In the genomic region with DNA sequence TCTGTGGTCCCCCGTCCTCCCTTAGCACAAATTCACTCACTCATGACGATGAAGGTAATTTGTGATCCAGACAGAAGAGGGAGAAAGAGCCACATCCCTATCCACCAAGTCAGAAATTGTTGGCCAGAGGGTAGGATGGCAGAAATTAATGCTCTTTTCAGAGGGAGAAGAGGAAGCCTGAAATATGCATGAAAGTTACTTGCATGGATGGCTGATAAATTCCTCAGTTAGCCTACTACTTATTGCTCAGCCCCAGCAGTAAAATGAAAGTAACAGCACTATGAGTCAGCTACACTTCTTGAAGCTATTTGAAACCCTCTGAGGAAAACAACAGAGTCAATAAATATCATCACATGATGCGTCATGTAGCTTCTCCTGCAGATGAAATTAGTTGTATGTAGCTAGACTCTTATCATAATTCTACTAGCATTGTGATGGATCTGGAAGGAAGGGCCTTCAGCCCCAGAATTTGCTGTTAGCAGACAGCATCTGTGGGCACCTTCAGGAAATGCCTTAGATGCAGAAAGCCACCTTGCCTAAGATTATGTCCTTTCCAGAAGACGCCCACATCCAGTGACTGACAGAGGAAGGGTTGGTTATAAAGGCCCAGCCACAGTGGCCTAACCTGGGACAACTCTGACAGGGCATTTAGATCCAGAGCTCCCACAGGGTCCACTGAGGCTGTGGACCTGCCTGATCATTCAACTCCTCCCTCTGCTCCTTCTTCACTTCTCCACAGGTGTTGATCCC, we compare ENCODE assay signal across 8 cellular contexts.
DNase-seq lines count a peak whose midpoint lies in the region; ATAC-seq and TF ChIP-seq lines count a peak whose summit lies in the region.

No MANE protein-coding gene starts in this region.

- no peak overlapping the region for H3K4me3 ChIP-seq in endodermal cell (ENCODE audit: low read length)
- H3K4me3 ChIP-seq in retinal pigment epithelial cell (ENCODE audit: low read length): no peak overlapping the region

- H3K79me1 ChIP-seq in H9 (ENCODE audit: insufficient read depth, low read depth, low read length, poor library complexity, severe bottlenecking): no peaks in the 10 kb centered on the region

- H2BK15ac ChIP-seq in H9 (ENCODE audit: low read depth, low read length): no peak overlapping the region

- ATAC-seq in GM21367 (IDR thresholded peaks at IDR 0.05; ENCODE audit: unreplicated experiment): peak; percentile 46
- ATAC-seq in stimulated activated memory B cell treated with anti-CD40 and anti-IgM and Interleukin-4, amounts not matched to agents 10 μg/mL and 1 μg/mL and 100 μg/mL, for 72 hours: no peak

- H3K27ac ChIP-seq in endodermal cell (ENCODE audit: low read depth, low read length): no peak overlapping the region
- no peak overlapping the region for H3K27ac ChIP-seq in H9 (ENCODE audit: insufficient read length, low read depth, low read length)

- no peaks in the 10 kb centered on the region for H4K20me1 ChIP-seq in H9 (ENCODE audit: control insufficient read depth, insufficient read depth, insufficient read length)

- H3T11ph ChIP-seq in H9 (ENCODE audit: low read length): no peak overlapping the region

- H3K27ac Mint-ChIP-seq in endodermal cell (no peak overlapping the region), H9 (no peak overlapping the region)
- no peak overlapping the region for H3K27ac Mint-ChIP-seq in stimulated activated memory B cell treated with anti-CD40 and anti-IgM and Interleukin-4, amounts not matched to agents 10 μg/mL and 1 μg/mL and 100 μg/mL, for 72 hours

- H4K91ac ChIP-seq in H9 (ENCODE audit: insufficient read length, low read depth, low read length): no peak overlapping the region

- no peak overlapping the region for H2BK5ac ChIP-seq in H9 (ENCODE audit: insufficient read length, low read length)

- H3K14ac ChIP-seq in H9 (ENCODE audit: insufficient read depth, low read length): no peak overlapping the region

- H3K79me2 ChIP-seq in H9 (ENCODE audit: insufficient read depth, low read length): no peaks in the 10 kb centered on the region

- no peak overlapping the region for H2BK120ac ChIP-seq in H9 (ENCODE audit: low read depth, low read length, poor library complexity, severe bottlenecking)

- no peak overlapping the region for H4K8ac ChIP-seq in H9 (replicated peaks; ENCODE audit: insufficient read length, low read depth, low read length)

- no peak overlapping the region for H3K18ac ChIP-seq in H9 (ENCODE audit: insufficient read length, low read depth, low read length)

- TF ChIP-seq CTCF in endodermal cell (conservative IDR thresholded peaks at IDR 0.05): peak; percentile 11
- peak; percentile 36 for TF ChIP-seq CTCF in retinal pigment epithelial cell (conservative IDR thresholded peaks at IDR 0.05; ENCODE audit: low read depth, low read length)
- TF ChIP-seq CTCF in H9 (conservative IDR thresholded peaks at IDR 0.05): no peak

- no peaks in the 10 kb centered on the region for H3K9me3 Mint-ChIP-seq in endodermal cell
- H3K9me3 Mint-ChIP-seq in stimulated activated memory B cell treated with anti-CD40 and anti-IgM and Interleukin-4, amounts not matched to agents 10 μg/mL and 1 μg/mL and 100 μg/mL, for 72 hours: no peaks in the 10 kb centered on the region
- no peaks in the 10 kb centered on the region for H3K9me3 Mint-ChIP-seq in H9

- no peak overlapping the region for H3K56ac ChIP-seq in H9 (ENCODE audit: insufficient read length, low read depth, low read length)

- WGBS in endodermal cell (ENCODE audit: insufficient coverage in 1 of 2, insufficient read length in 1 of 2), 2 experiments: 77 to 86% methylated on average over 1 to 4 of the region's 4 CpGs
- no CpG with 5 or more reads among the region's 4 CpGs for WGBS in H9 (ENCODE audit: extremely low coverage, insufficient read length, low lambda C conversion rate)

- no peak overlapping the region for H2AK5ac ChIP-seq in H9 (ENCODE audit: insufficient read length, low read length)

- H4K5ac ChIP-seq in H9 (ENCODE audit: insufficient read length, low read depth, low read length): no peak overlapping the region

- H3K4me1 ChIP-seq in endodermal cell (ENCODE audit: control insufficient read depth, insufficient read depth, low read length) (no peaks in the 10 kb centered on the region), H9 (ENCODE audit: insufficient read depth, low read length) (peaks cover 2% of the 10 kb centered on the region; the same call in 1 of the 2 replicates)

- DNase-seq in DMS53 (lab: John Stamatoyannopoulos, UW) (peak; percentile 72), HT1080 (ENCODE audit: low read depth) (peak; percentile 80), endodermal cell (no peak), retinal pigment epithelial cell (ENCODE audit: low read depth) (no peak), H9 (no peak), mesenteric fat pad (ENCODE audit: low spot score) (no peak)

- H3K36me3 Mint-ChIP-seq in endodermal cell (ENCODE audit: low read depth) (no peaks in the 10 kb centered on the region), H9 (ENCODE audit: insufficient read depth in 1 of 3, low read depth in 3 of 3) (no peaks in the 10 kb centered on the region)
- H3K36me3 Mint-ChIP-seq in stimulated activated memory B cell treated with anti-CD40 and anti-IgM and Interleukin-4, amounts not matched to agents 10 μg/mL and 1 μg/mL and 100 μg/mL, for 72 hours: no peaks in the 10 kb centered on the region

- H3K4me1 Mint-ChIP-seq in endodermal cell (no peaks in the 10 kb centered on the region), H9 (peaks cover 7 to 8% of the 10 kb centered on the region in 2 experiments)
- no peaks in the 10 kb centered on the region for H3K4me1 Mint-ChIP-seq in stimulated activated memory B cell treated with anti-CD40 and anti-IgM and Interleukin-4, amounts not matched to agents 10 μg/mL and 1 μg/mL and 100 μg/mL, for 72 hours

- H3K36me3 ChIP-seq in endodermal cell (ENCODE audit: control insufficient read depth, insufficient read depth, low read length): no peaks in the 10 kb centered on the region

- H3K23ac ChIP-seq in H9 (ENCODE audit: insufficient read length, low read depth, low read length): no peak overlapping the region

- no peak overlapping the region for H3K4ac ChIP-seq in H9 (ENCODE audit: low read depth, low read length)

- no peak overlapping the region for H2AFZ ChIP-seq in H9 (ENCODE audit: low read length)

- H3K23me2 ChIP-seq in H9 (ENCODE audit: insufficient read length, low read depth, low read length, poor library complexity, severe bottlenecking): no peaks in the 10 kb centered on the region

- H3K4me2 ChIP-seq in H9 (ENCODE audit: insufficient read depth, insufficient read length, low read length): no peak overlapping the region

- no peaks in the 10 kb centered on the region for H3K9me3 ChIP-seq in endodermal cell (ENCODE audit: control insufficient read depth, low read length)
- no peaks in the 10 kb centered on the region for H3K9me3 ChIP-seq in H9 (ENCODE audit: control insufficient read depth, low read depth, low read length)

- no peak overlapping the region for H2BK20ac ChIP-seq in H9 (ENCODE audit: low read depth, low read length, poor library complexity, severe bottlenecking)

- H2BK12ac ChIP-seq in H9 (ENCODE audit: insufficient read length, low read depth, low read length): no peak overlapping the region

- H3K27me3 Mint-ChIP-seq in endodermal cell (ENCODE audit: insufficient read depth): peaks cover 3% of the 10 kb centered on the region
- no peaks in the 10 kb centered on the region for H3K27me3 Mint-ChIP-seq in stimulated activated memory B cell treated with anti-CD40 and anti-IgM and Interleukin-4, amounts not matched to agents 10 μg/mL and 1 μg/mL and 100 μg/mL, for 72 hours
- H3K27me3 Mint-ChIP-seq in H9 (ENCODE audit: low read depth): no peaks in the 10 kb centered on the region

- no peak overlapping the region for H3K9ac ChIP-seq in endodermal cell (ENCODE audit: extremely low read depth, low read length, poor library complexity, severe bottlenecking)
- H3K9ac ChIP-seq in H9 (ENCODE audit: extremely low read depth, insufficient read length, low read length): no peak overlapping the region

- H3K27me3 ChIP-seq in endodermal cell (ENCODE audit: control insufficient read depth, insufficient read depth, low read length, poor library complexity, severe bottlenecking) (peaks cover 9% of the 10 kb centered on the region), H9 (ENCODE audit: insufficient read depth, low read length) (no peaks in the 10 kb centered on the region)

- H3K4me3 Mint-ChIP-seq in endodermal cell (no peak overlapping the region), H9 (no peak overlapping the region)
- no peak overlapping the region for H3K4me3 Mint-ChIP-seq in stimulated activated memory B cell treated with anti-CD40 and anti-IgM and Interleukin-4, amounts not matched to agents 10 μg/mL and 1 μg/mL and 100 μg/mL, for 72 hours

Comparison
In these comparisons a context has a peak if more than half of its experiments do, and no peak if none do; other contexts are left out.
1. DNase-seq: peak in DMS53 (single experiment) and HT1080 (single experiment); none in endodermal cell (single experiment), retinal pigment epithelial cell (single experiment), H9 (single experiment) and mesenteric fat pad (single experiment).